Comparison of ENCODE assay signal across 1 cellular context in the genomic region with DNA sequence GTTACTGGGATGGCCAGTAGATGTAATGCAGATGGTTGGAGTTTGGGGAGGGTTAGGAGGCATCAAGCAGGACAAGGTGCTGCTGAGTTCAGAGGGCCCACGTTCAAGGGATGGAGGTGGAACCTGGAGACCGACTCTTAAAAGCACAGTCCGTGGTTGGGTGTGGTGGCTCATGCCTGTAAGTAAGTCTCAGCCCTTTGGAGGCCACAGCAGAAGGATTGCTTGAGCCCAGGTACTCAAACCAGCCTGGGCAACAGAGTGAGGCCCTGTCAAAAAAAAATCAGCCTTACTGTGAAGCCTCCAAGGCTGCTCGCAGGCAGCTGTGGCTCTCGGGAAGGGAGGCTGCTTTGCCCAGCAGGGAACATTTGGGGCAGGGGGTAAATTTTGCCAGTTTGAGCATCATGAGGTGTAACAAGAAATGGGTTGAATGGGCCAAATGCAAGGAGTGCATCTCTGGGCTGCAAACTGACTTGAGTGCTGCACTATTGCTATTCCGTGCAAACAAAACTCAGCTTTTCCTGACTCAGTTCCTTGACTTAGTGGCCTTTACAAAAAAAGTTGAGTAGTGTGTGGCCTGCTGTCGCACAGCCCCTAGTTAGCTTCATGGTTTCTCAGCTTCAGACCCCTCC.
A peak's percentile ranks its signal among the peaks of the same experiment; 100 is the strongest.
TF ChIP-seq lines count a peak whose summit lies in the region.

No MANE protein-coding gene starts in this region.

TF ChIP-seq in A549, 52 proteins besides CTCF, POLR2A, EP300 and RAD21:
- no peak for TF ChIP-seq RFX5 (IDR thresholded peaks at IDR 0.05)
- 0 out of 2 replicates have a peak, but pooled peaks have one; percentile 0 for TF ChIP-seq POLR2AphosphoS2 (conservative IDR thresholded peaks at IDR 0.05; ENCODE audit: low read length)
- no peak for TF ChIP-seq KDM1A (IDR thresholded peaks at IDR 0.05; ENCODE audit: low read depth)
